In the genomic region with DNA sequence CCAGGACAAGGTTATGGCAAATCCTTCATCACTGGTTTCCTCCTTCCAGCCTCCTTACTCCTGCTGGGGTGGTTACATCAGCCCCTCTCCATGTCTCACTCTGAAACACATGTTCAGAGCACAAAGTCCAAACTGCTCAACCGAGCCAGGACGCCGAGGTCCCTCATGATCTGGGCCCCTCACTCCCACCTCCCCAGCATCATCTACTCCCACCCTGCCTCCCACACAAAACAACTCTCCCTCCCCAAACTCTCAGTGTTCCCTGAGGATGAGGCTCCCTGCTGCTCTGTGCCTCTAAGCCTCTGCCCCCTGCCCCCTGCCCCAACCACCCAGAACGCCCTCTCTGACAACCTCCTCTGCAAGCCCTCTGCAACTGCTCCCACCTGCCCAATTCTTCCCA, we compare ENCODE assay signal across 1 cellular context.
TF ChIP-seq lines count a peak whose summit lies in the region.

No MANE protein-coding gene starts in this region.

TF ChIP-seq in H1, 55 proteins besides CTCF, POLR2A, EP300 and RAD21:
- no peak for TF ChIP-seq ASH2L (IDR thresholded peaks at IDR 0.05; ENCODE audit: low read length)
- no peak for TF ChIP-seq NANOG (IDR thresholded peaks at IDR 0.05; ENCODE audit: insufficient read depth, low read depth, low read length, poor library complexity, severe bottlenecking)
- no peak for TF ChIP-seq CTBP2 (IDR thresholded peaks at IDR 0.05; ENCODE audit: borderline replicate concordance, insufficient read depth, insufficient read length, low read length)
- TF ChIP-seq FOSL1 (IDR thresholded peaks at IDR 0.05; ENCODE audit: insufficient read depth, low read depth, low read length): no peak
- no peak for TF ChIP-seq MAFK (IDR thresholded peaks at IDR 0.05; ENCODE audit: low read depth, low read length)
- TF ChIP-seq BACH1 (IDR thresholded peaks at IDR 0.05; ENCODE audit: low read length): no peak
- no peak for TF ChIP-seq RXRA (IDR thresholded peaks at IDR 0.05; ENCODE audit: insufficient read depth, low read depth, low read length)
- no peak for TF ChIP-seq POLR2AphosphoS5 (IDR thresholded peaks at IDR 0.05; ENCODE audit: low read depth, low read length)
- no peak for TF ChIP-seq CBX8 (IDR thresholded peaks at IDR 0.05; ENCODE audit: borderline replicate concordance, low read depth, low read length)
- TF ChIP-seq EGR1 (IDR thresholded peaks at IDR 0.05; ENCODE audit: borderline replicate concordance, low read depth, low read length): no peak
- TF ChIP-seq GTF2F1 (IDR thresholded peaks at IDR 0.05; ENCODE audit: borderline replicate concordance, low read depth, low read length): no peak
